Comparison of ENCODE assay signal across 1 cellular context in the genomic region with DNA sequence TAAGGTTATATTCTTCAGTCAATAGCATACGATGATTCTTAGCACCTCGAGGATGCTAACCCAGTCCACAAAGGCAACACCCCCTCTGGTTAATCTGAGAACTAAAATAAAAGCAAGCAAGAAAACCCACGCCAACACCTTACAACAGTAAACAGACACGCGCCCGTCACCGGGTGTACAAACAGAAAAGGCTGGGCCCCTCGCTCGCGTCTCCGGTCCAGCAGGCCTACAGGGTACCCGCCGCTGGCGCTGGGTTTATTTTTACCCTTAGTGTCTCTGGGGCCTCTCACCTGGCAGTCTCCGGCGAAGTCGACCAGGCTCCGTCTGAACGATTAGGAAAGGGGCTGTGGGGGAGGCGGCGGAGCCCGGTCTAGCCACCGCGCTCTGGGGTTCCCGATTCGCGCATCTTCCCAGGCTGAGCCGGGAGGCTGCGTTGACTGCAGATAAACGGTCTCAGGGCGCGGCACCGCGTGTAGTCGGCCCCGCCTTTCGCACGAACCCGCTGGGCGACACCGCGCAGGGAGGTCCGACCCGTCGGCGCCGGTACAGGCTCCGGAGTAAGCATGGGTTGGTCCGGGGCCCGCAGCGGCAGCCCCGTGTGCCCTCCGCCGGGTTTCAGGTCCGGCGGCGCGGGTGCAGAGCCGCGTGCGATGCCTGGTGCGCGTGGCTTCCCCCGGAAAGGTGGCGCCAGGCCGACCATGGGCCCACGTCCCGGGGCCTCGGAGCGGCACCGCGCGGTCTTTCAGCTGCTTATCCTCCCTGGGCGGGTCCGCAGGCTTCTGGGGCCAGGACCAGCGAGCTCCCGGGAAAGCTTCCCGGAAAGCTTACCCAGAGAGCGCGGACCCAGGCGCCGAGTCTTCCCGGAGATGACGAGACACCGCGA.
TF ChIP-seq lines count a peak whose summit lies in the region.

A gene with protein sequence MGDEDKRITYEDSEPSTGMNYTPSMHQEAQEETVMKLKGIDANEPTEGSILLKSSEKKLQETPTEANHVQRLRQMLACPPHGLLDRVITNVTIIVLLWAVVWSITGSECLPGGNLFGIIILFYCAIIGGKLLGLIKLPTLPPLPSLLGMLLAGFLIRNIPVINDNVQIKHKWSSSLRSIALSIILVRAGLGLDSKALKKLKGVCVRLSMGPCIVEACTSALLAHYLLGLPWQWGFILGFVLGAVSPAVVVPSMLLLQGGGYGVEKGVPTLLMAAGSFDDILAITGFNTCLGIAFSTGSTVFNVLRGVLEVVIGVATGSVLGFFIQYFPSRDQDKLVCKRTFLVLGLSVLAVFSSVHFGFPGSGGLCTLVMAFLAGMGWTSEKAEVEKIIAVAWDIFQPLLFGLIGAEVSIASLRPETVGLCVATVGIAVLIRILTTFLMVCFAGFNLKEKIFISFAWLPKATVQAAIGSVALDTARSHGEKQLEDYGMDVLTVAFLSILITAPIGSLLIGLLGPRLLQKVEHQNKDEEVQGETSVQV (minus strand): TSS at position 868 of the 883 bp plus-strand sequence. CDS start 9,211 bp downstream, outside the sequence.

TF ChIP-seq in neural cell, 6 proteins besides CTCF, POLR2A, EP300 and RAD21 (continued from another document):
- TF ChIP-seq MXI1 (conservative IDR thresholded peaks at IDR 0.05; ENCODE audit: poor library complexity, severe bottlenecking), result peak; percentile 88
